Comparison of ENCODE assay signal across 22 cellular contexts in genomic region chr5:105702323-105702722, GRCh38.
DNase-seq lines count a peak whose midpoint lies in the region; ATAC-seq, FAIRE-seq and TF ChIP-seq lines count a peak whose summit lies in the region.
"Had no signal": no experiment of that assay in that cellular context is flagged by ENCODE, and none has a peak within 500 bp of the region (broad histone marks: within the 10 kb centered on the region; RNA-seq: fewer than 3 reads in every experiment).

No MANE protein-coding gene starts in this region.

- H3K9me3 ChIP-seq in HepG2 (ENCODE audit: low read length) = peaks cover 29% of the 10 kb centered on the region
- no peaks in the 10 kb centered on the region for H3K9me3 ChIP-seq in right lobe of liver
- H3K9me3 ChIP-seq: Caco-2 had no signal

- TF ChIP-seq RAD21 in HepG2 (CRISPR knock-in tag; IDR thresholded peaks at IDR 0.05) = no peak

- H3K36me3 ChIP-seq in HepG2 (replicated peaks in 1 of 2; ENCODE audit: control insufficient read depth in 1 of 2, insufficient read depth in 2 of 2, low read length in 2 of 2) = no peaks in the 10 kb centered on the region
- H3K36me3 ChIP-seq in right lobe of liver = no peaks in the 10 kb centered on the region
- H3K36me3 ChIP-seq: BLaER1 had no signal

- H3K27ac ChIP-seq in HepG2 (ENCODE audit: extremely low read length, insufficient read depth, low read length) = no peak overlapping the region
- no peak overlapping the region for H3K27ac ChIP-seq in right lobe of liver
- H3K27ac ChIP-seq: 22Rv1, BLaER1, C4-2B, GM23248 had no signal

- H4K20me1 ChIP-seq in HepG2 (ENCODE audit: insufficient read depth, low read length) = no peaks in the 10 kb centered on the region
- H4K20me1 ChIP-seq: BLaER1 had no signal

- no TSS peak for BruUV-seq in HepG2 (replicated peaks; lab: Mats Ljungman, UMichigan)

- no peak overlapping the region for H3K9ac ChIP-seq in HepG2 (ENCODE audit: insufficient read depth, low read depth, low read length)
- H3K9ac ChIP-seq: BLaER1, GM23248 had no signal

- no peak overlapping the region for H3K4me2 ChIP-seq in HepG2 (ENCODE audit: low read depth, low read length)
- H3K4me2 ChIP-seq: BLaER1 had no signal

- DNase-seq in HepG2 (ENCODE audit: low spot score) = no peak
- no peak for DNase-seq in right lobe of liver
- DNase-seq in OCI-M1 (lab: John Stamatoyannopoulos, UW) = peak; percentile 15
- DNase-seq in choroid plexus epithelial cell (ENCODE audit: low read depth) = peak; percentile 10
- no peak for DNase-seq in activated naive CD4-positive, alpha-beta T cell (lab: John Stamatoyannopoulos, UW)
- no peak for DNase-seq in effector CD8-positive, alpha-beta T cell (lab: John Stamatoyannopoulos, UW)
- no peak for DNase-seq in H4 (ENCODE audit: low spot score)
- DNase-seq: Caco-2; CD4-positive, CD25-positive, alpha-beta regulatory T cell; CD8-positive, alpha-beta T cell; DMS153; DND-41; GM23248; H9 had no signal

- CTCF ChIA-PET in HepG2 (lab: Yijun Ruan, JAX; ENCODE audit: low intra/inter-chr PET ratio, low total read pairs) = no interaction called here

- TF ChIP-seq POLR2A in HepG2 (IDR thresholded peaks at IDR 0.05; ENCODE audit: insufficient read depth in 1 of 2, low read depth in 2 of 2, low read length in 2 of 2) = no peak
- no peak for TF ChIP-seq POLR2A in right lobe of liver (IDR thresholded peaks at IDR 0.05)

- no peak for ATAC-seq in HepG2
- no peak for ATAC-seq in right lobe of liver
- ATAC-seq: CD8-positive, alpha-beta T cell had no signal

- H3K4me1 ChIP-seq in HepG2 (ENCODE audit: insufficient read depth, low read length) = no peaks in the 10 kb centered on the region
- H3K4me1 ChIP-seq in right lobe of liver = no peaks in the 10 kb centered on the region
- H3K4me1 ChIP-seq: Caco-2 had no signal

- TF ChIP-seq CTCF in HepG2 (CRISPR knock-in tag; IDR thresholded peaks at IDR 0.05) (no peak), right lobe of liver (IDR thresholded peaks at IDR 0.05) (no peak), choroid plexus epithelial cell (conservative IDR thresholded peaks at IDR 0.05; ENCODE audit: low read depth, low read length) (no peak)

- H3K27me3 ChIP-seq in HepG2 (ENCODE audit: control insufficient read depth in 1 of 2, insufficient read depth in 2 of 2, low read length in 2 of 2) (no peaks in the 10 kb centered on the region), right lobe of liver (no peaks in the 10 kb centered on the region)
- H3K27me3 ChIP-seq: BLaER1 had no signal

- no peak overlapping the region for H3K4me3 ChIP-seq in HepG2 (replicated peaks in 1 of 3; ENCODE audit: insufficient read depth in 1 of 3, low read depth in 2 of 3, low read length in 3 of 3)
- H3K4me3 ChIP-seq in right lobe of liver = no peak overlapping the region
- no peak overlapping the region for H3K4me3 ChIP-seq in choroid plexus epithelial cell (ENCODE audit: low read depth, low read length)
- H3K4me3 ChIP-seq: BLaER1, GM23248 had no signal

- POLR2A ChIA-PET in HepG2 (lab: Yijun Ruan, JAX) = no interaction called here

- H3K79me2 ChIP-seq in HepG2 (ENCODE audit: insufficient read depth, low read length) = no peaks in the 10 kb centered on the region

- intact Hi-C loops in HepG2 (cut with micrococcal nuclease; ENCODE audit: unreplicated experiment) = no loop called here
- intact Hi-C loops in right lobe of liver (cut with DNase I) = no loop called here

- no peak overlapping the region for H2AFZ ChIP-seq in HepG2 (ENCODE audit: low read length)
- H2AFZ ChIP-seq: GM23248 had no signal

- FAIRE-seq in HepG2 (lab: Jason Lieb, UNC) = no peak
- FAIRE-seq: A204.1, G401.6, GM12892, GM19239, H1 had no signal

- in situ Hi-C loops in HepG2 (cut with HindIII; ENCODE audit: extremely low pct_ligation_motif_present, low pct_unique_long_range_greater_than_20kb) = no loop called here

- no peak for TF ChIP-seq EP300 in HepG2 (IDR thresholded peaks at IDR 0.05; ENCODE audit: low read depth in 2 of 2, low read length in 2 of 2)
- TF ChIP-seq EP300 in HepG2 (CRISPR knock-in tag; IDR thresholded peaks at IDR 0.05; ENCODE audit: borderline replicate concordance) = no peak

TF ChIP-seq in HepG2, 621 proteins besides CTCF, POLR2A, EP300 and RAD21:
- TF ChIP-seq ZNF160 (CRISPR knock-in tag; IDR thresholded peaks at IDR 0.05) = peak; percentile 94
- TF ChIP-seq JUN (CRISPR knock-in tag; IDR thresholded peaks at IDR 0.05) = no peak
TF ChIP-seq in HepG2: peak in this region for 1.

Comparison
In these comparisons a context has a peak if more than half of its experiments do, and no peak if none do; other contexts are left out.
1. DNase-seq: peak in OCI-M1 (single experiment) and choroid plexus epithelial cell (single experiment); none in HepG2 (single experiment), right lobe of liver (0 of 3), activated naive CD4-positive, alpha-beta T cell (0 of 4), effector CD8-positive, alpha-beta T cell (single experiment) and H4 (single experiment).